35 cellular contexts compared by ENCODE assay signal in genomic region chr2:538646-539045, GRCh38.
"Had no signal": no experiment of that assay in that cellular context is flagged by ENCODE, and none has a peak within 500 bp of the region (broad histone marks: within the 10 kb centered on the region; RNA-seq: fewer than 3 reads in every experiment).

No MANE protein-coding gene starts in this region.

- DNase-seq: activated B cell treated with CpG ODN at 0.5 μM for 24 hours; activated CD4-positive, alpha-beta memory T cell treated with anti-CD3 and anti-CD28 coated beads for 36 hours; activated CD4-positive, alpha-beta T cell treated with anti-CD3 and anti-CD28 coated beads for 4 hours; activated CD4-positive, alpha-beta T cell treated with anti-CD3 and anti-CD28 coated beads, Interleukin-2, amount 50 U/mL, for 1 hour; activated CD4-positive, alpha-beta T cell treated with anti-CD3 and anti-CD28 coated beads, Interleukin-2, amount 50 U/mL, for 4 hours; activated CD4-positive, CD25-positive, alpha-beta regulatory T cell treated with anti-CD3 and anti-CD28 coated beads, Interleukin-2, amount 50 U/mL, for 72 hours; activated CD8-positive, alpha-beta memory T cell treated with anti-CD3 and anti-CD28 coated beads, Interleukin-2, amount 50 U/mL, for 4 hours; activated CD8-positive, alpha-beta T cell treated with anti-CD3 and anti-CD28 coated beads for 36 hours; activated effector memory CD4-positive, alpha-beta T cell treated with anti-CD3 and anti-CD28 coated beads, Interleukin-2, amount 50 U/mL, for 16 hours; activated gamma-delta T cell treated with Interleukin-2 at 50 U/mL for 16 hours; activated naive CD4-positive, alpha-beta T cell; activated naive CD4-positive, alpha-beta T cell treated with anti-CD3 and anti-CD28 coated beads for 36 hours; activated naive CD4-positive, alpha-beta T cell treated with anti-CD3 and anti-CD28 coated beads, Interleukin-2, amount 50 U/mL, for 16 hours; activated naive CD8-positive, alpha-beta T cell treated with anti-CD3 and anti-CD28 coated beads for 36 hours; activated T-cell treated with anti-CD3 and anti-CD28 coated beads for 4 hours; activated T-cell treated with anti-CD3 and anti-CD28 coated beads, Interleukin-2, amount 50 U/mL, for 1 hour; activated T-cell treated with anti-CD3 and anti-CD28 coated beads, Interleukin-2, amount 50 U/mL, for 4 hours; activated T-cell treated with anti-CD3 and anti-CD28 coated beads, Interleukin-2, amount 50 U/mL, for 72 hours; adrenal gland; amniotic stem cell; aorta; body of pancreas; brain microvascular endothelial cell; central memory CD4-positive, alpha-beta T cell; T-helper 1 cell; T-helper 2 cell; T-helper 9 cell had no signal

- H3K4me1 Mint-ChIP-seq: activated B cell treated with CpG ODN at 0.5 μM for 24 hours; activated T-helper 17 cell treated with anti-CD3 and anti-CD28 coated beads, Interleukin-2, amount 50 U/mL, for 72 hours had no signal

- H3K4me3 ChIP-seq: adrenal gland, body of pancreas, breast epithelium had no signal

- H3K9me3 Mint-ChIP-seq: activated naive CD4-positive, alpha-beta T cell treated with anti-CD3 and anti-CD28 coated beads for 36 hours; activated naive CD4-positive, alpha-beta T cell treated with anti-CD3 and anti-CD28 coated beads, Interleukin-2, amount 50 U/mL, for 72 hours; activated T-helper 1 cell treated with anti-CD3 and anti-CD28 coated beads, Interleukin-12 subunit alpha, Interleukin-12 subunit beta, Interleukin-2, Interleukin-4 antibody, amounts not matched to agents 30 ng/mL and 10 ng/mL and 1 ng/mL, durations not matched to agents 14 hours and 24 hours and 36 hours; activated T-helper 17 cell treated with anti-CD3 and anti-CD28 coated beads, Interleukin-2, amount 50 U/mL, for 72 hours; T-helper 1 cell treated with Interleukin-12 subunit alpha and Interleukin-12 subunit beta and Interleukin-4 antibody, amounts not matched to agents 30 μg/mL and 1 μg/mL, for 36 hours had no signal

- H3K27me3 ChIP-seq: adrenal gland, brain microvascular endothelial cell, breast epithelium had no signal

- H3K27ac ChIP-seq: adrenal gland, body of pancreas, brain microvascular endothelial cell, breast epithelium, VCaP had no signal

- H3K36me3 ChIP-seq: adrenal gland, brain microvascular endothelial cell, breast epithelium had no signal

- FAIRE-seq: TTC549 had no signal

- H3K4me1 ChIP-seq: adrenal gland, body of pancreas, breast epithelium had no signal

- ATAC-seq: activated CD8-positive, alpha-beta T cell treated with anti-CD3 and anti-CD28 coated beads for 36 hours; activated naive CD4-positive, alpha-beta T cell treated with anti-CD3 and anti-CD28 coated beads, Interleukin-2, amount 50 U/mL, for 72 hours; activated T-cell treated with anti-CD3 and anti-CD28 coated beads, Interleukin-2, amount 50 U/mL, for 4 hours; activated T-cell treated with anti-CD3 and anti-CD28 coated beads, Interleukin-2, amount 50 U/mL, for 72 hours; activated T-helper 17 cell treated with anti-CD3 and anti-CD28 coated beads, Interleukin-2, amount 50 U/mL, for 72 hours; body of pancreas had no signal

- H3K36me3 Mint-ChIP-seq: activated CD4-positive, alpha-beta memory T cell treated with anti-CD3 and anti-CD28 coated beads for 36 hours; activated naive CD4-positive, alpha-beta T cell treated with anti-CD3 and anti-CD28 coated beads, Interleukin-2, amount 50 U/mL, for 72 hours; activated naive CD8-positive, alpha-beta T cell treated with anti-CD3 and anti-CD28 coated beads for 36 hours had no signal

- H3K4me3 Mint-ChIP-seq: activated B cell treated with CpG ODN at 0.5 μM for 24 hours; activated CD4-positive, alpha-beta memory T cell treated with anti-CD3 and anti-CD28 coated beads for 36 hours; activated CD8-positive, alpha-beta T cell treated with anti-CD3 and anti-CD28 coated beads for 36 hours; activated naive CD4-positive, alpha-beta T cell treated with anti-CD3 and anti-CD28 coated beads for 36 hours; activated naive CD8-positive, alpha-beta T cell treated with anti-CD3 and anti-CD28 coated beads for 36 hours; activated T-cell treated with anti-CD3 and anti-CD28 coated beads, Interleukin-2, amount 50 U/mL, for 4 hours; activated T-cell treated with anti-CD3 and anti-CD28 coated beads, Interleukin-2, amount 50 U/mL, for 72 hours; activated T-helper 1 cell treated with anti-CD3 and anti-CD28 coated beads, Interleukin-12 subunit alpha, Interleukin-12 subunit beta, Interleukin-2, Interleukin-4 antibody, amounts not matched to agents 30 ng/mL and 10 ng/mL and 1 ng/mL, durations not matched to agents 14 hours and 24 hours and 36 hours; activated T-helper 17 cell treated with anti-CD3 and anti-CD28 coated beads, Interleukin-2, amount 50 U/mL, for 72 hours; T-helper 1 cell treated with Interleukin-12 subunit alpha and Interleukin-12 subunit beta and Interleukin-4 antibody, amounts not matched to agents 30 μg/mL and 1 μg/mL, for 36 hours; T-helper 2 cell treated with Interferon-gamma antibody and Interleukin-4, amounts not matched to agents 5 μg/mL and 100 μg/mL, for 36 hours had no signal

- H3K27ac Mint-ChIP-seq: activated B cell treated with CpG ODN at 0.5 μM for 24 hours; activated CD4-positive, alpha-beta memory T cell treated with anti-CD3 and anti-CD28 coated beads for 36 hours; activated CD8-positive, alpha-beta T cell treated with anti-CD3 and anti-CD28 coated beads for 36 hours; activated naive CD4-positive, alpha-beta T cell treated with anti-CD3 and anti-CD28 coated beads for 36 hours; activated naive CD4-positive, alpha-beta T cell treated with anti-CD3 and anti-CD28 coated beads, Interleukin-2, amount 50 U/mL, for 72 hours; activated naive CD8-positive, alpha-beta T cell treated with anti-CD3 and anti-CD28 coated beads for 36 hours; activated T-cell treated with anti-CD3 and anti-CD28 coated beads, Interleukin-2, amount 50 U/mL, for 72 hours; activated T-helper 1 cell treated with anti-CD3 and anti-CD28 coated beads, Interleukin-12 subunit alpha, Interleukin-12 subunit beta, Interleukin-2, Interleukin-4 antibody, amounts not matched to agents 30 ng/mL and 10 ng/mL and 1 ng/mL, durations not matched to agents 14 hours and 24 hours and 36 hours; activated T-helper 17 cell treated with anti-CD3 and anti-CD28 coated beads, Interleukin-2, amount 50 U/mL, for 72 hours; T-helper 1 cell treated with Interleukin-12 subunit alpha and Interleukin-12 subunit beta and Interleukin-4 antibody, amounts not matched to agents 30 μg/mL and 1 μg/mL, for 36 hours; T-helper 2 cell treated with Interferon-gamma antibody and Interleukin-4, amounts not matched to agents 5 μg/mL and 100 μg/mL, for 36 hours had no signal
